Comparison of ENCODE assay signal across 17 cellular contexts in genomic region chr3:102573483-102574028, GRCh38.
"Had no signal": no experiment of that assay in that cellular context is flagged by ENCODE, and none has a peak within 500 bp of the region (broad histone marks: within the 10 kb centered on the region; RNA-seq: fewer than 3 reads in every experiment).

No MANE protein-coding gene starts in this region.

- H3K4me1 ChIP-seq: prostate gland, right atrium auricular region, testis, tibial artery had no signal

- ATAC-seq: left lobe of liver; naive thymus-derived CD4-positive, alpha-beta T cell; sciatic nerve; stimulated activated memory B cell treated with anti-CD40 and anti-IgM and Interleukin-4, amounts not matched to agents 10 μg/mL and 1 μg/mL and 100 μg/mL, for 72 hours; stimulated activated naive CD8-positive, alpha-beta T cell treated with anti-CD3 and anti-CD28 coated beads, Interleukin-15, Interleukin-2, amounts not matched to agents 100 U/mL and 50 U/mL, for 24 hours had no signal

- H3K27me3 ChIP-seq: right atrium auricular region, testis, tibial artery had no signal

- DNase-seq: dorsolateral prefrontal cortex; effector CD4-positive, alpha-beta T cell; head of caudate nucleus; naive thymus-derived CD4-positive, alpha-beta T cell; nucleus accumbens; stimulated activated CD4-positive, alpha-beta T cell treated with anti-CD3 and anti-CD28 coated beads, Interleukin-4, amount 100 ng/mL, for 4 hours; stimulated activated naive CD8-positive, alpha-beta T cell treated with anti-CD3 and anti-CD28 coated beads, Interleukin-15, Interleukin-2, amounts not matched to agents 100 U/mL and 50 U/mL, for 24 hours; substantia nigra; testis; tibial artery had no signal

- H3K27ac ChIP-seq: dorsolateral prefrontal cortex, prostate gland, right atrium auricular region, testis, tibial artery had no signal

- H3K36me3 ChIP-seq: prostate gland, right atrium auricular region, tibial artery had no signal

- H3K9me3 ChIP-seq: prostate gland, right atrium auricular region, testis, tibial artery had no signal

- H3K4me3 ChIP-seq: dorsolateral prefrontal cortex, lung, prostate gland, right atrium auricular region, smooth muscle cell, testis, tibial artery had no signal
